In genomic region chr5:140673187-140673976, GRCh38 we compare ENCODE assay signal across 15 cellular contexts. TPM values are rescaled to one million over a fixed set of nuclear protein-coding genes. Genes with fewer than 3 reads are reported as not detected.
A peak's percentile ranks its signal among the peaks of the same experiment; 100 is the strongest.
DNase-seq lines count a peak whose midpoint lies in the region; ATAC-seq, FAIRE-seq and TF ChIP-seq lines count a peak whose summit lies in the region.
"Had no signal": no experiment of that assay in that cellular context is flagged by ENCODE, and none has a peak within 500 bp of the region (broad histone marks: within the 10 kb centered on the region; RNA-seq: fewer than 3 reads in every experiment).

TSS of gene DND1 (minus strand) at chr5:140673576. CDS start at chr5:140673542, 34 bp downstream.

- SMC1A ChIA-PET in GM12878 (lab: Charles Lee; ENCODE audit: uncharacterized antibody, unreplicated experiment): no interaction called here

- CTCF ChIA-PET in GM12878 (lab: Yijun Ruan, JAX): no interaction called here

- H3K9ac ChIP-seq in GM12878 (ENCODE audit: control insufficient read depth, insufficient read depth, low read length): no peak within 1 kb of the TSS
- H3K9ac ChIP-seq in colonic mucosa (ENCODE audit: low read depth in 2 of 2, low read length in 2 of 2): no peak within 1 kb of the TSS

- FAIRE-seq in GM12878 (lab: Jason Lieb, UNC): no peak

- H3K9me3 ChIP-seq in GM12878 (replicated peaks; ENCODE audit: control insufficient read depth, insufficient read depth, low read length) (no peaks in the 10 kb centered on the region), colonic mucosa (no peaks in the 10 kb centered on the region)

- TF ChIP-seq CTCF in GM12878 (IDR thresholded peaks at IDR 0.05 in 2 of 3, conservative IDR thresholded peaks at IDR 0.05 in 1 of 3; ENCODE audit: control insufficient read depth in 2 of 3, extremely low read depth in 1 of 3, insufficient read depth in 1 of 3, low read depth in 3 of 3, low read length in 3 of 3) (no peak), nephron progenitor cell (IDR thresholded peaks at IDR 0.05) (no peak), colonic mucosa (IDR thresholded peaks at IDR 0.05) (no peak), endothelial cell (IDR thresholded peaks at IDR 0.05; ENCODE audit: unreplicated experiment) (no peak)

- H2AFZ ChIP-seq in GM12878 (ENCODE audit: control insufficient read depth, low read depth, low read length): no peak within 1 kb of the TSS
- H2AFZ ChIP-seq: PC-9 had no signal

- H3K4me1 ChIP-seq in GM12878 (ENCODE audit: control insufficient read depth, insufficient read depth, low read length): no peaks in the 10 kb centered on the region
- H3K4me1 ChIP-seq in colonic mucosa: no peaks in the 10 kb centered on the region

- no peak for TF ChIP-seq RAD21 in GM12878 (IDR thresholded peaks at IDR 0.05; ENCODE audit: insufficient read depth, low read depth, low read length)

- H3K4me2 ChIP-seq in GM12878 (ENCODE audit: control insufficient read depth, insufficient read depth): no peak within 1 kb of the TSS
- H3K4me2 ChIP-seq: PC-9 had no signal

- H3K27me3 ChIP-seq in GM12878 (replicated peaks in 1 of 2; ENCODE audit: control insufficient read depth in 2 of 2, insufficient read depth in 2 of 2, low read length in 1 of 2) (no peaks in the 10 kb centered on the region), colonic mucosa (no peaks in the 10 kb centered on the region)
- H3K27me3 ChIP-seq: dorsolateral prefrontal cortex had no signal

- peak; percentile 10 for DNase-seq in stimulated activated CD4-positive, alpha-beta T cell treated with anti-CD3 and anti-CD28 coated beads, Interleukin-15, amount 100 ng/mL, for 24 hours
- no peak for DNase-seq in stimulated activated CD4-positive, alpha-beta T cell treated with anti-CD3 and anti-CD28 coated beads, Interleukin-4, amount 100 ng/mL, for 4 hours
- DNase-seq in GM12878 (ENCODE audit: low read depth, low spot score) (no peak), nephron progenitor cell (no peak), colonic mucosa (no peak), HT-29 (ENCODE audit: low spot score) (no peak), endothelial cell (ENCODE audit: low spot score) (no peak)
- DNase-seq: activated CD4-positive, alpha-beta T cell treated with anti-CD3 and anti-CD28 coated beads for 48 hours; midbrain; NCI-H1105 treated with DMSO at 0.1 percent for 48 hours; PC-9 had no signal

- no peak for TF ChIP-seq EP300 in GM12878 (IDR thresholded peaks at IDR 0.05; ENCODE audit: borderline replicate concordance in 1 of 2, control insufficient read depth in 1 of 2, low read depth in 2 of 2, low read length in 2 of 2)

- peaks cover 34 to 38% of the 10 kb centered on the region in 2 experiments for H3K36me3 ChIP-seq in GM12878 (ENCODE audit: control insufficient read depth in 2 of 2, insufficient read depth in 2 of 2, low read length in 1 of 2)
- H3K36me3 ChIP-seq in colonic mucosa: peaks cover 11% of the 10 kb centered on the region

- H3K27ac ChIP-seq in GM12878 (ENCODE audit: control insufficient read depth, insufficient read depth): no peak within 1 kb of the TSS
- no peak within 1 kb of the TSS for H3K27ac ChIP-seq in colonic mucosa
- H3K27ac ChIP-seq: dorsolateral prefrontal cortex, PC-9 had no signal

- H4K20me1 ChIP-seq in GM12878 (ENCODE audit: control insufficient read depth, insufficient read depth): no peaks in the 10 kb centered on the region; the same call in 1 of the 2 replicates

- H3K27ac Mint-ChIP-seq in nephron progenitor cell: peak within 1 kb of the TSS; percentile 81
- no peak within 1 kb of the TSS for H3K27ac Mint-ChIP-seq in endothelial cell (ENCODE audit: unreplicated experiment)
- H3K27ac Mint-ChIP-seq: type B pancreatic cell had no signal

- H3K27me3 Mint-ChIP-seq in nephron progenitor cell (ENCODE audit: low read depth, poor library complexity): peaks cover 4% of the 10 kb centered on the region
- peaks cover 16% of the 10 kb centered on the region for H3K27me3 Mint-ChIP-seq in endothelial cell (ENCODE audit: unreplicated experiment)
- H3K27me3 Mint-ChIP-seq: type B pancreatic cell had no signal

- POLR2A ChIA-PET in GM12878 (lab: Charles Lee): no interaction called here

- H3K9me3 Mint-ChIP-seq in nephron progenitor cell: no peaks in the 10 kb centered on the region
- H3K9me3 Mint-ChIP-seq in endothelial cell (ENCODE audit: unreplicated experiment): no peaks in the 10 kb centered on the region
- H3K9me3 Mint-ChIP-seq: type B pancreatic cell had no signal

- ATAC-seq in GM12878 (no peak), HG03342 (IDR thresholded peaks at IDR 0.05; ENCODE audit: unreplicated experiment) (no peak)

- in situ Hi-C loops in GM12878 (cut with MboI): no loop called here

- BruUV-seq in GM12878 (replicated peaks; lab: Mats Ljungman, UMichigan): no TSS peak

- H3K4me3 Mint-ChIP-seq in nephron progenitor cell: no peak within 1 kb of the TSS
- no peak within 1 kb of the TSS for H3K4me3 Mint-ChIP-seq in endothelial cell (ENCODE audit: unreplicated experiment)
- H3K4me3 Mint-ChIP-seq: type B pancreatic cell had no signal

- intact Hi-C loops in GM12878 (cut with micrococcal nuclease; ENCODE audit: unreplicated experiment) (no loop called here), colonic mucosa (cut with DNase I) (no loop called here)

- H3K4me3 ChIP-seq in GM12878 (no peak within 1 kb of the TSS), colonic mucosa (no peak within 1 kb of the TSS)
- H3K4me3 ChIP-seq: PC-9 had no signal

- H3K4me1 Mint-ChIP-seq in nephron progenitor cell (no peaks in the 10 kb centered on the region), endothelial cell (ENCODE audit: unreplicated experiment) (peaks cover 5% of the 10 kb centered on the region)

- H3K36me3 Mint-ChIP-seq in nephron progenitor cell (ENCODE audit: low read depth) (peaks cover 60% of the 10 kb centered on the region), endothelial cell (ENCODE audit: low read depth, unreplicated experiment) (peaks cover 45% of the 10 kb centered on the region)

- WGBS in GM12878 (ENCODE audit: insufficient coverage, insufficient replicate concordance, low lambda C conversion rate, missing lambda C conversion rate): 98% methylated on average over 38 of the region's 45 CpGs

- peak; percentile 53 for TF ChIP-seq POLR2A in GM12878 (IDR thresholded peaks at IDR 0.05; ENCODE audit: low read depth, low read length)

- RAD21 ChIA-PET in GM12878 (lab: Charles Lee; ENCODE audit: unreplicated experiment): no interaction called here

- H3K79me2 ChIP-seq in GM12878 (ENCODE audit: control insufficient read depth, insufficient read depth, low read length): no peaks in the 10 kb centered on the region

TF ChIP-seq in GM12878, 131 proteins besides CTCF, POLR2A, EP300 and RAD21 (continues in another document):
- TF ChIP-seq RELA (IDR thresholded peaks at IDR 0.05; ENCODE audit: borderline replicate concordance, partially characterized antibody) (no peak), MTA3 (IDR thresholded peaks at IDR 0.05; ENCODE audit: borderline replicate concordance, low read length) (no peak), FOS (IDR thresholded peaks at IDR 0.05; ENCODE audit: borderline replicate concordance, extremely low read depth, insufficient read length) (no peak), NRF1 (conservative IDR thresholded peaks at IDR 0.05; ENCODE audit: low read depth, low read length) (no peak), NFYA (IDR thresholded peaks at IDR 0.05; ENCODE audit: borderline replicate concordance, low read depth, low read length) (no peak), ATF3 (IDR thresholded peaks at IDR 0.05; ENCODE audit: borderline replicate concordance, extremely low read depth, low read depth, low read length) (no peak), POU2F2 (IDR thresholded peaks at IDR 0.05; ENCODE audit: borderline replicate concordance, low read depth, low read length) (no peak), POLR2AphosphoS2 (IDR thresholded peaks at IDR 0.05; ENCODE audit: low read depth, low read length) (no peak), STAT1 (conservative IDR thresholded peaks at IDR 0.05) (no peak), MLLT1 (IDR thresholded peaks at IDR 0.05) (no peak)

RNA-seq across cellular contexts. Expression of gene DND1, which starts in this region (rescaled TPM):
- 2.6 and 4.0 TPM in 2 replicates for total RNA-seq in GM12878 (2013; cell fraction: nucleolus; rRNA removed)
- 1.7 and 2.2 TPM in 2 replicates for total RNA-seq in GM12878 (2014; rRNA removed)
- total RNA-seq in GM12878 (2014; rRNA removed; fragmentation: Illumina TruSeq; extraction: Trizol): 0.41 and 0.49 TPM in 2 replicates
- 1.8 and 2.6 TPM in 2 replicates for total RNA-seq in GM12878 (2021)
- not detected for polyA plus RNA-seq in GM12878 (2011; ENCODE audit: low read depth)
- polyA plus RNA-seq in GM12878 (2011; rRNA removed): 0.39 and 0.96 TPM in 2 replicates
- 1.4 and 2.4 TPM in 2 replicates for polyA plus RNA-seq in GM12878 (2011; cell fraction: cytosol; rRNA removed)
- 12.6 and 15.4 TPM in 2 replicates for polyA plus RNA-seq in GM12878 (2011; cell fraction: nucleus; rRNA removed)
- 0.12 and 0.20 TPM in 2 replicates for polyA plus RNA-seq in GM12878 (2012)
- 0.11 and 0.47 TPM in 2 replicates for polyA plus RNA-seq in GM12878 (2014; fragmentation: Illumina TruSeq; extraction: Trizol)
- not detected for polyA plus RNA-seq in GM12878 (2014; fragmentation: Nextera tagmentation; extraction: Ambion mirVana)
- 1.8 and 2.9 TPM in 2 replicates for polyA plus RNA-seq in GM12878 (2014; rRNA removed)
- polyA plus RNA-seq in GM12878 (2016; fragmentation: Nextera tagmentation; extraction: Ambion mirVana): under 1 TPM; 0.15 to 0.40 TPM
- polyA minus RNA-seq in GM12878 (2011; rRNA and poly(A)+ RNA removed): 0.37 and 1.2 TPM in 2 replicates
- not detected in 2 replicates for polyA minus RNA-seq in GM12878 (2011; cell fraction: cytosol; rRNA and poly(A)+ RNA removed)
- polyA minus RNA-seq in GM12878 (2011; cell fraction: nucleus; rRNA and poly(A)+ RNA removed): 1.1 and 2.8 TPM in 2 replicates
- total RNA-seq in colonic mucosa: under 1 TPM; 0.16 to 0.89 TPM
- 2.7 and 2.9 TPM in 2 replicates for total RNA-seq in HT-29 (2014; rRNA removed; shearing (Covaris generic))
- 1.8 TPM for total RNA-seq in endothelial cell (ENCODE audit: unreplicated experiment)
- total RNA-seq: fibroblast of villous mesenchyme had no signal
